Comparison of ENCODE assay signal across 22 cellular contexts in the genomic region with DNA sequence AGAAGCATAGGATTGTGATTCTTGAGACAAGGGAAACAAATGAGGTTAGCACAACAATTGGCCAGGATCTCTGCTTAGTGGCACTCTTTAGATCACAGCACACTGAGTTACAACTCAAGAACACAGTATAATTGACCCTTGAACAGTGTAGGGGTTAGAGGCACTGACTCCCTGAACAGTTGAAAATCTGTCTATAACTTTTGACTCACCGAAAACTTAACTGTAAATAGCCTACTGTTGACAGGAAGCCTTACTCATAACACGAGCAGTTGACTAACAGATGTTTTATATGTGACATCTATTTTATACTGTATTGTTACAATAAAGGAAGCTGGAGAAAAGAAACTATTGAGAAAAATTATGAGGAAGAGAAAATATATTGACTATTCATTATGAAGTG.
"Had no signal": no experiment of that assay in that cellular context is flagged by ENCODE, and none has a peak within 500 bp of the region (broad histone marks: within the 10 kb centered on the region; RNA-seq: fewer than 3 reads in every experiment).

No MANE protein-coding gene starts in this region.

- DNase-seq: dermis blood vessel endothelial cell; gastrocnemius medialis; heart right ventricle; hypothalamus; kidney glomerular epithelial cell; mesendoderm; naive thymus-derived CD4-positive, alpha-beta T cell; psoas muscle; retina; right lobe of liver; spleen; stimulated activated CD4-positive, alpha-beta T cell treated with anti-CD3 and anti-CD28 coated beads, Interleukin-15, amount 100 ng/mL, for 24 hours; stimulated activated CD4-positive, alpha-beta T cell treated with anti-CD3 and anti-CD28 coated beads, Interleukin-1b, Interleukin-23, amount 100 ng/mL, for 48 hours; stimulated activated CD4-positive, alpha-beta T cell treated with anti-CD3 and anti-CD28 coated beads, Interleukin-4, amount 100 ng/mL, for 24 hours; stimulated activated naive B cell treated with anti-CD40 and anti-IgM and Interleukin-4, amounts not matched to agents 10 μg/mL and 1 μg/mL and 100 μg/mL, for 72 hours; stimulated activated naive CD8-positive, alpha-beta T cell treated with anti-CD3 and anti-CD28 coated beads, Interleukin-15, amount 100 ng/mL, for 72 hours; testis; upper lobe of right lung had no signal

- FAIRE-seq: islet of Langerhans had no signal

- H3K4me1 ChIP-seq: gastrocnemius medialis, heart right ventricle, psoas muscle, right lobe of liver, spleen, testis, tibial nerve, upper lobe of right lung, vagina had no signal

- H3K27me3 Mint-ChIP-seq: naive thymus-derived CD4-positive, alpha-beta T cell; stimulated activated naive B cell treated with anti-CD40 and anti-IgM and Interleukin-4, amounts not matched to agents 10 μg/mL and 1 μg/mL and 100 μg/mL, for 72 hours; stimulated activated naive CD8-positive, alpha-beta T cell treated with anti-CD3 and anti-CD28 coated beads, Interleukin-15, amount 100 ng/mL, for 72 hours had no signal

- H3K27me3 ChIP-seq: gastrocnemius medialis, heart right ventricle, neutrophil, right lobe of liver, spleen, testis, tibial nerve, upper lobe of right lung, vagina had no signal

- H3K27ac Mint-ChIP-seq: naive thymus-derived CD4-positive, alpha-beta T cell; stimulated activated naive B cell treated with anti-CD40 and anti-IgM and Interleukin-4, amounts not matched to agents 10 μg/mL and 1 μg/mL and 100 μg/mL, for 72 hours; stimulated activated naive CD8-positive, alpha-beta T cell treated with anti-CD3 and anti-CD28 coated beads, Interleukin-15, amount 100 ng/mL, for 72 hours had no signal

- H3K4me3 Mint-ChIP-seq: naive thymus-derived CD4-positive, alpha-beta T cell; stimulated activated naive B cell treated with anti-CD40 and anti-IgM and Interleukin-4, amounts not matched to agents 10 μg/mL and 1 μg/mL and 100 μg/mL, for 72 hours; stimulated activated naive CD8-positive, alpha-beta T cell treated with anti-CD3 and anti-CD28 coated beads, Interleukin-15, amount 100 ng/mL, for 72 hours had no signal

- H3K4me1 Mint-ChIP-seq: naive thymus-derived CD4-positive, alpha-beta T cell; stimulated activated naive B cell treated with anti-CD40 and anti-IgM and Interleukin-4, amounts not matched to agents 10 μg/mL and 1 μg/mL and 100 μg/mL, for 72 hours; stimulated activated naive CD8-positive, alpha-beta T cell treated with anti-CD3 and anti-CD28 coated beads, Interleukin-15, amount 100 ng/mL, for 72 hours had no signal

- H3K4me3 ChIP-seq: gastrocnemius medialis, heart right ventricle, psoas muscle, right lobe of liver, spleen, testis, tibial nerve, upper lobe of right lung, vagina had no signal

- H3K36me3 ChIP-seq: gastrocnemius medialis, heart right ventricle, neutrophil, right lobe of liver, spleen, tibial nerve, upper lobe of right lung, vagina had no signal

- H3K27ac ChIP-seq: gastrocnemius medialis, heart right ventricle, neutrophil, psoas muscle, right lobe of liver, spleen, testis, tibial nerve, upper lobe of right lung, vagina had no signal

- H3K36me3 Mint-ChIP-seq: naive thymus-derived CD4-positive, alpha-beta T cell; stimulated activated naive B cell treated with anti-CD40 and anti-IgM and Interleukin-4, amounts not matched to agents 10 μg/mL and 1 μg/mL and 100 μg/mL, for 72 hours had no signal

- ATAC-seq: gastrocnemius medialis; heart right ventricle; naive thymus-derived CD4-positive, alpha-beta T cell; psoas muscle; right lobe of liver; stimulated activated naive B cell treated with anti-CD40 and anti-IgM and Interleukin-4, amounts not matched to agents 10 μg/mL and 1 μg/mL and 100 μg/mL, for 72 hours; stimulated activated naive CD8-positive, alpha-beta T cell treated with anti-CD3 and anti-CD28 coated beads, Interleukin-15, amount 100 ng/mL, for 72 hours; upper lobe of right lung had no signal

- H3K9me3 ChIP-seq: gastrocnemius medialis, neutrophil, psoas muscle, right lobe of liver, testis, tibial nerve, upper lobe of right lung, vagina had no signal
